Comparison of ENCODE assay signal across 1 cellular context in genomic region chr14:22883191-22883976, GRCh38.
TF ChIP-seq lines count a peak whose summit lies in the region.

A gene with protein sequence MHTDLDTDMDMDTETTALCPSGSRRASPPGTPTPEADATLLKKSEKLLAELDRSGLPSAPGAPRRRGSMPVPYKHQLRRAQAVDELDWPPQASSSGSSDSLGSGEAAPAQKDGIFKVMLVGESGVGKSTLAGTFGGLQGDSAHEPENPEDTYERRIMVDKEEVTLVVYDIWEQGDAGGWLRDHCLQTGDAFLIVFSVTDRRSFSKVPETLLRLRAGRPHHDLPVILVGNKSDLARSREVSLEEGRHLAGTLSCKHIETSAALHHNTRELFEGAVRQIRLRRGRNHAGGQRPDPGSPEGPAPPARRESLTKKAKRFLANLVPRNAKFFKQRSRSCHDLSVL (plus strand): TSS chr14:22883222. CDS start chr14:22883288, 66 bp downstream.

TF ChIP-seq in WTC11, 78 proteins besides CTCF, POLR2A, EP300 and RAD21 (continued from another document):
- TF ChIP-seq ZNF281 (CRISPR knock-in tag; IDR thresholded peaks at IDR 0.05): no peak
- no peak for TF ChIP-seq ATF3 (CRISPR knock-in tag; conservative IDR thresholded peaks at IDR 0.05)
TF ChIP-seq in WTC11: peak in this region for 0.
